Comparison of ENCODE assay signal across 20 cellular contexts in the genomic region with DNA sequence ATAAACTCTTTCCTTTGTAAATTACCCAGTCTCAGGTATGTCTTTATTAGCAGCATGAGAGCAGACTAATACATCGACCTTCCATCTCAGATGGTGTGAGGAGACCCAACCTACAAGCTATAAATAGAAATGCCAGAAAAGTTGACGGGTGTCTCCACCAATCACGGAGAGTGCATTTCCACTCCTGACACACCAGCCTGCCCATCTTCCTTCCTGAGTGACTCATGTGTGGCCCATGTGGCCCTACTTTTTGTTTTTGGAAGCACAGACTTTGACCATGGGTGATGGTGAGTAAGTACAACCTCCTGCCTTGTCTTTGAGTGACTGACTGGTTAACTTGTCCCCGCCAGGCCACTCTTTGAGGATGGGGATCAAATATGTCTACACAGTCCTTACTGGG.
"Had no signal": no experiment of that assay in that cellular context is flagged by ENCODE, and none has a peak within 500 bp of the region (broad histone marks: within the 10 kb centered on the region; RNA-seq: fewer than 3 reads in every experiment).

No MANE protein-coding gene starts in this region.

- ATAC-seq: K562, Panc1, PC-3, SK-N-SH treated with all-trans-retinoic acid at 6 μM for 48 hours had no signal

- H3K27ac Mint-ChIP-seq: IgD-negative memory B cell had no signal

- DNase-seq: Kasumi-1; NCI-H1092 treated with DMSO at 0.1 percent for 48 hours; NCI-H1436; NCI-H187; NCI-H2029; NCI-H2081 treated with DMSO at 0.1 percent for 48 hours; NCI-H2171; NCI-H226; NCI-H446; NCI-H510A; NCI-H524 treated with DMSO at 0.1 percent for 48 hours; NCI-H69; NCI-H774; NK-92 treated with Interleukin-12 subunit alpha and Interleukin-12 subunit beta, amount 100 ng/mL, for 24 hours; PC-3; SHP77 had no signal

- H3K36me3 Mint-ChIP-seq: IgD-negative memory B cell had no signal

- H3K4me3 Mint-ChIP-seq: IgD-negative memory B cell had no signal

- H3K4me1 Mint-ChIP-seq: IgD-negative memory B cell had no signal
